In genomic region chr1:214281030-214281901, GRCh38 we compare ENCODE assay signal across 1 cellular context.
A peak's percentile ranks its signal among the peaks of the same experiment; 100 is the strongest.
TF ChIP-seq lines count a peak whose summit lies in the region.

SMYD2 (plus strand) TSS chr1:214281159; CDS start chr1:214281255, 96 bp downstream.

TF ChIP-seq in HepG2, 621 proteins besides CTCF, POLR2A, EP300 and RAD21 (continued from another document and continues in another):
- TF ChIP-seq TFDP2 (CRISPR knock-in tag; IDR thresholded peaks at IDR 0.05) (peak; percentile 62; the same call in 1 of the 2 replicates), PLSCR1 (CRISPR knock-in tag; IDR thresholded peaks at IDR 0.05; ENCODE audit: borderline replicate concordance) (peak; percentile 60; the same call in 1 of the 2 replicates), TARDBP (CRISPR knock-in tag; IDR thresholded peaks at IDR 0.05) (0 out of 2 replicates have a peak, but pooled peaks have one; percentile 39), KAT8 (CRISPR knock-in tag; IDR thresholded peaks at IDR 0.05) (no peak), ZNF543 (CRISPR knock-in tag; IDR thresholded peaks at IDR 0.05) (no peak; the same call in 1 of the 2 replicates), PHF8 (CRISPR knock-in tag; IDR thresholded peaks at IDR 0.05) (peak; percentile 71), ZNF343 (CRISPR knock-in tag; IDR thresholded peaks at IDR 0.05) (peak; percentile 8), GLI4 (CRISPR knock-in tag; IDR thresholded peaks at IDR 0.05; ENCODE audit: borderline replicate concordance) (0 out of 2 replicates have a peak, but pooled peaks have one; percentile 62), ZMYM3 (CRISPR knock-in tag; IDR thresholded peaks at IDR 0.05) (peak; percentile 44; the same call in 1 of the 2 replicates), EEA1 (CRISPR knock-in tag; IDR thresholded peaks at IDR 0.05; ENCODE audit: borderline replicate concordance) (peak; percentile 27; the same call in 1 of the 2 replicates), ZSCAN25 (CRISPR knock-in tag; IDR thresholded peaks at IDR 0.05) (0 out of 2 replicates have a peak, but pooled peaks have one; percentile 27), GABPA (IDR thresholded peaks at IDR 0.05; ENCODE audit: low read depth, low read length) (peak; percentile 33; the same call in 1 of the 2 replicates), GABPA (CRISPR knock-in tag; IDR thresholded peaks at IDR 0.05; ENCODE audit: low read depth) (no peak; the same call in 1 of the 2 replicates), ZSCAN21 (CRISPR knock-in tag; IDR thresholded peaks at IDR 0.05; ENCODE audit: borderline replicate concordance) (peak; percentile 15; the same call in 1 of the 2 replicates), PITX1 (CRISPR knock-in tag; IDR thresholded peaks at IDR 0.05) (0 out of 2 replicates have a peak, but pooled peaks have one; percentile 25), SIN3A (IDR thresholded peaks at IDR 0.05; ENCODE audit: borderline replicate concordance, low read depth, low read length) (peak; percentile 32; the same call in 1 of the 2 replicates), FOXC1 (CRISPR knock-in tag; IDR thresholded peaks at IDR 0.05; ENCODE audit: borderline replicate concordance) (no peak; the same call in 1 of the 2 replicates), ZBTB42 (CRISPR knock-in tag; IDR thresholded peaks at IDR 0.05) (0 out of 2 replicates have a peak, but pooled peaks have one; percentile 24), KMT2A (CRISPR knock-in tag; IDR thresholded peaks at IDR 0.05) (peak; percentile 35), ZNF784 (CRISPR knock-in tag; IDR thresholded peaks at IDR 0.05; ENCODE audit: borderline replicate concordance) (0 out of 2 replicates have a peak, but pooled peaks have one; percentile 21), MXI1 (IDR thresholded peaks at IDR 0.05; ENCODE audit: borderline replicate concordance, low read depth, low read length) (peak; percentile 50; the same call in 1 of the 3 replicates), MNT (IDR thresholded peaks at IDR 0.05) (peak; percentile 56), MEF2D (CRISPR knock-in tag; IDR thresholded peaks at IDR 0.05) (no peak), ZNF280D (CRISPR knock-in tag; IDR thresholded peaks at IDR 0.05) (peak; percentile 64; the same call in 1 of the 2 replicates), SALL2 (CRISPR knock-in tag; IDR thresholded peaks at IDR 0.05) (0 out of 2 replicates have a peak, but pooled peaks have one; percentile 13), ARID2 (CRISPR knock-in tag; IDR thresholded peaks at IDR 0.05; ENCODE audit: borderline replicate concordance) (no peak; the same call in 1 of the 2 replicates), KAT7 (CRISPR knock-in tag; IDR thresholded peaks at IDR 0.05; ENCODE audit: borderline replicate concordance) (peak; percentile 27; the same call in 1 of the 2 replicates), SNAPC4 (CRISPR knock-in tag; IDR thresholded peaks at IDR 0.05) (no peak), ZNF274 (CRISPR knock-in tag; IDR thresholded peaks at IDR 0.05) (0 out of 2 replicates have a peak, but pooled peaks have one; percentile 3), RBM39 (IDR thresholded peaks at IDR 0.05; ENCODE audit: low read depth, low read length, poor library complexity, severe bottlenecking) (peak; percentile 56), ZNF83 (CRISPR knock-in tag; IDR thresholded peaks at IDR 0.05; ENCODE audit: borderline replicate concordance) (peak; percentile 66; the same call in 1 of the 2 replicates), UBTF (CRISPR knock-in tag; IDR thresholded peaks at IDR 0.05) (peak; percentile 31), MTA1 (CRISPR knock-in tag; IDR thresholded peaks at IDR 0.05; ENCODE audit: borderline replicate concordance) (peak; percentile 3; the same call in 1 of the 2 replicates), CBX1 (IDR thresholded peaks at IDR 0.05; ENCODE audit: low read depth) (peak; percentile 39), ZSCAN9 (CRISPR knock-in tag; IDR thresholded peaks at IDR 0.05; ENCODE audit: borderline replicate concordance) (0 out of 2 replicates have a peak, but pooled peaks have one; percentile 12), CBX5 (CRISPR knock-in tag; IDR thresholded peaks at IDR 0.05; ENCODE audit: borderline replicate concordance) (no peak), RBFOX2 (IDR thresholded peaks at IDR 0.05; ENCODE audit: low read depth, low read length) (peak; percentile 92), SP5 (CRISPR knock-in tag; IDR thresholded peaks at IDR 0.05; ENCODE audit: borderline replicate concordance, low read depth) (no peak), FOSL2 (CRISPR knock-in tag; IDR thresholded peaks at IDR 0.05) (no peak), ATF7-NPFF (CRISPR knock-in tag; IDR thresholded peaks at IDR 0.05; ENCODE audit: low read depth) (peak; percentile 63; the same call in 1 of the 2 replicates), ZFX (CRISPR knock-in tag; IDR thresholded peaks at IDR 0.05; ENCODE audit: low read depth) (peak; percentile 82), MAZ (IDR thresholded peaks at IDR 0.05; ENCODE audit: borderline replicate concordance, low read depth, low read length) (peak; percentile 19), MAZ (CRISPR knock-in tag; IDR thresholded peaks at IDR 0.05; ENCODE audit: low read depth) (peak; percentile 52; the same call in 1 of the 2 replicates), POLR2AphosphoS5 (IDR thresholded peaks at IDR 0.05; ENCODE audit: low read depth, low read length) (peak; percentile 51), ZNF768 (CRISPR knock-in tag; IDR thresholded peaks at IDR 0.05) (0 out of 2 replicates have a peak, but pooled peaks have one; percentile 17), ZNF709 (CRISPR knock-in tag; IDR thresholded peaks at IDR 0.05) (peak; percentile 59; the same call in 1 of the 2 replicates), ZFYVE20 (CRISPR knock-in tag; IDR thresholded peaks at IDR 0.05; ENCODE audit: borderline replicate concordance, low read depth) (0 out of 2 replicates have a peak, but pooled peaks have one; percentile 52), NCOR1 (IDR thresholded peaks at IDR 0.05; ENCODE audit: borderline replicate concordance, low read length) (no peak), SNAPC2 (CRISPR knock-in tag; IDR thresholded peaks at IDR 0.05) (0 out of 2 replicates have a peak, but pooled peaks have one; percentile 31), ASH2L (IDR thresholded peaks at IDR 0.05; ENCODE audit: insufficient read length, low read depth, low read length) (peak; percentile 90), NONO (IDR thresholded peaks at IDR 0.05) (no peak), NONO (CRISPR knock-in tag; conservative IDR thresholded peaks at IDR 0.05) (peak; percentile 34; the same call in 1 of the 2 replicates)
